ENCODE assay signal across 8 cellular contexts in genomic region chr4:122458625-122459024, GRCh38. TPM values are rescaled to one million over a fixed set of nuclear protein-coding genes. Genes with fewer than 3 reads are reported as not detected.
A peak's percentile ranks its signal among the peaks of the same experiment; 100 is the strongest.
DNase-seq lines count a peak whose midpoint lies in the region; ATAC-seq and TF ChIP-seq lines count a peak whose summit lies in the region.

No MANE protein-coding gene starts in this region.

- POLR2A ChIA-PET in OCI-LY7 (lab: Charles Lee), result interaction anchor here (0.5 kb wide), 1 partner anchor 85 kb away, joined by 3 read pairs; no protein-coding TSS in a partner anchor

- CTCF ChIA-PET in OCI-LY7 (lab: Charles Lee; ENCODE audit: unreplicated experiment), result no interaction called here

- H3K4me3 ChIP-seq in OCI-LY7 (ENCODE audit: low read depth, low read length, poor library complexity, severe bottlenecking), result no peak overlapping the region
- H3K4me3 ChIP-seq in psoas muscle, result peak overlapping the region; percentile 37
- no peak overlapping the region for H3K4me3 ChIP-seq in body of pancreas

- H3K36me3 ChIP-seq in OCI-LY7 (ENCODE audit: insufficient read depth, low read length), result no peaks in the 10 kb centered on the region
- H3K36me3 ChIP-seq in psoas muscle (ENCODE audit: insufficient read depth in 1 of 2, low read depth in 1 of 2), result no peaks in the 10 kb centered on the region
- H3K36me3 ChIP-seq in body of pancreas (replicated peaks in 1 of 2; ENCODE audit: insufficient read depth in 1 of 2, low read depth in 2 of 2), result no peaks in the 10 kb centered on the region

- H3K27ac ChIP-seq in OCI-LY7 (ENCODE audit: low read depth, low read length, poor library complexity, severe bottlenecking), result no peak overlapping the region
- no peak overlapping the region for H3K27ac ChIP-seq in psoas muscle
- no peak overlapping the region for H3K27ac ChIP-seq in body of pancreas

- ATAC-seq in HG02610 (IDR thresholded peaks at IDR 0.05; ENCODE audit: unreplicated experiment), result peak; percentile 65
- peak in 3 of 4 donors; percentile 35 to 53 (median 43) for ATAC-seq in psoas muscle
- ATAC-seq in body of pancreas, result no peak

- no peak overlapping the region for H2AFZ ChIP-seq in OCI-LY7 (ENCODE audit: low read length)

- in situ Hi-C loops in GM13977 (cut with MboI; ENCODE audit: low pct_unique_long_range_greater_than_20kb, low sequenced_read_pairs, unreplicated experiment), result no loop called here

- H3K79me2 ChIP-seq in OCI-LY7 (ENCODE audit: insufficient read depth, low read depth, low read length), result no peaks in the 10 kb centered on the region

- H3K4me1 ChIP-seq in OCI-LY7 (ENCODE audit: insufficient read depth, low read length, poor library complexity, severe bottlenecking) (no peaks in the 10 kb centered on the region), psoas muscle (no peaks in the 10 kb centered on the region), body of pancreas (no peaks in the 10 kb centered on the region)

- H4K20me1 ChIP-seq in OCI-LY7 (ENCODE audit: insufficient read depth, low read length), result no peaks in the 10 kb centered on the region

- no TSS peak for BruUV-seq in OCI-LY7 (replicated peaks; lab: Mats Ljungman, UMichigan)

- no peak for TF ChIP-seq POLR2A in body of pancreas (IDR thresholded peaks at IDR 0.05)

- TF ChIP-seq CTCF in GM13977 (IDR thresholded peaks at IDR 0.05; ENCODE audit: extremely low read depth, insufficient read depth, missing control alignments) (no peak), OCI-LY7 (conservative IDR thresholded peaks at IDR 0.05; ENCODE audit: low read length) (no peak), psoas muscle (IDR thresholded peaks at IDR 0.05) (no peak), body of pancreas (IDR thresholded peaks at IDR 0.05) (no peak)

- H3K27me3 ChIP-seq in psoas muscle (ENCODE audit: insufficient read depth in 3 of 3, low read length in 2 of 3) (no peaks in the 10 kb centered on the region), body of pancreas (no peaks in the 10 kb centered on the region)

- WGBS in psoas muscle, 3 donors, result 29 to 40% (median 39%) methylated on average over 5 of the region's 5 CpGs
- 28 to 41% methylated on average over 5 of the region's 5 CpGs for WGBS in body of pancreas, 2 donors

- 0 out of 2 replicates have a peak overlapping the region, but pooled peaks have one; percentile 19 for H3K4me2 ChIP-seq in OCI-LY7 (ENCODE audit: low read length)

- H3K9me3 ChIP-seq in OCI-LY7 (ENCODE audit: low read length) (no peaks in the 10 kb centered on the region), psoas muscle (no peaks in the 10 kb centered on the region), body of pancreas (no peaks in the 10 kb centered on the region)

- intact Hi-C loops in OCI-LY7 (cut with micrococcal nuclease; ENCODE audit: unreplicated experiment), result no loop called here
- intact Hi-C loops in psoas muscle (cut with DNase I), result no loop called here
- intact Hi-C loops in body of pancreas (cut with DNase I), result no loop called here

- peak; percentile 18 for DNase-seq in GM13977 (ENCODE audit: low spot score)
- no peak for DNase-seq in OCI-LY7 (ENCODE audit: low spot score)
- DNase-seq in amniotic epithelial cell (ENCODE audit: low read depth), result peak; percentile 8
- DNase-seq in psoas muscle, result no peak
- DNase-seq in GDM1 (lab: John Stamatoyannopoulos, UW), result no peak
- DNase-seq in superior temporal gyrus (ENCODE audit: extremely low spot score), result no peak
- no peak for DNase-seq in body of pancreas

- H3K9me2 ChIP-seq in OCI-LY7 (ENCODE audit: insufficient read depth, low read length), result no peaks in the 10 kb centered on the region

RNA-seq across cellular contexts. Expression of gene IL2, which starts 2.1 kb away (rescaled TPM):
- not detected in 2 replicates for total RNA-seq in OCI-LY7 (2014; rRNA removed; shearing (Covaris generic))
- total RNA-seq in OCI-LY7 (2022), result not detected in 2 replicates
- not detected for total RNA-seq in psoas muscle
- polyA plus RNA-seq in psoas muscle, result not detected
- not detected for total RNA-seq in body of pancreas

Comparison
In these comparisons a context has a peak if more than half of its experiments do, and no peak if none do; other contexts are left out.
1. DNase-seq: peak in GM13977 (single experiment) and amniotic epithelial cell (single experiment); none in OCI-LY7 (single experiment), psoas muscle (0 of 2), GDM1 (single experiment), superior temporal gyrus (single experiment) and body of pancreas (0 of 4).